Comparison of ENCODE assay signal across 10 cellular contexts in genomic region chr6:36851632-36852031, GRCh38. TPM values are rescaled to one million over a fixed set of nuclear protein-coding genes. Genes with fewer than 3 reads are reported as not detected.
A peak's percentile ranks its signal among the peaks of the same experiment; 100 is the strongest.
DNase-seq lines count a peak whose midpoint lies in the region; ATAC-seq and TF ChIP-seq lines count a peak whose summit lies in the region.
"Had no signal": no experiment of that assay in that cellular context is flagged by ENCODE, and none has a peak within 500 bp of the region (broad histone marks: within the 10 kb centered on the region; RNA-seq: fewer than 3 reads in every experiment).

No MANE protein-coding gene starts in this region.

- no peak overlapping the region for H3K4me3 ChIP-seq in fibroblast of the aortic adventitia (ENCODE audit: low read depth, low read length)
- H3K4me3 ChIP-seq in thoracic aorta: no peak overlapping the region
- H3K4me3 ChIP-seq: body of pancreas had no signal

- peaks cover 10% of the 10 kb centered on the region for H3K4me1 Mint-ChIP-seq in activated CD4-positive, alpha-beta T cell treated with anti-CD3 and anti-CD28 coated beads, Interleukin-2, amount 10 ng/mL, durations not matched to agents 24 days and 14 days

- H3K27ac Mint-ChIP-seq in activated CD4-positive, alpha-beta T cell treated with anti-CD3 and anti-CD28 coated beads, Interleukin-2, amount 10 ng/mL, durations not matched to agents 24 days and 14 days: peak overlapping the region; percentile 19

- peaks cover 47% of the 10 kb centered on the region for H3K36me3 Mint-ChIP-seq in activated CD4-positive, alpha-beta T cell treated with anti-CD3 and anti-CD28 coated beads, Interleukin-2, amount 10 ng/mL, durations not matched to agents 24 days and 14 days (ENCODE audit: low read depth)

- H3K27me3 Mint-ChIP-seq in activated CD4-positive, alpha-beta T cell treated with anti-CD3 and anti-CD28 coated beads, Interleukin-2, amount 10 ng/mL, durations not matched to agents 24 days and 14 days: no peaks in the 10 kb centered on the region

- H3K4me3 Mint-ChIP-seq in activated CD4-positive, alpha-beta T cell treated with anti-CD3 and anti-CD28 coated beads, Interleukin-2, amount 10 ng/mL, durations not matched to agents 24 days and 14 days: no peak overlapping the region

- peaks cover 2% of the 10 kb centered on the region for H3K36me3 ChIP-seq in thoracic aorta

- intact Hi-C loops in activated CD4-positive, alpha-beta T cell treated with anti-CD3 and anti-CD28 coated beads, Interleukin-2, amount 10 ng/mL, durations not matched to agents 24 days and 14 days (cut with micrococcal nuclease): loop anchor here (1.0 to 5.0 kb wide), 2 partner anchors 69 to 85 kb away; no protein-coding TSS in a partner anchor

- ATAC-seq in thoracic aorta (ENCODE audit: insufficient number of reproducible peaks, low FRiP score, low read depth): no peak

- DNase-seq in activated CD4-positive, alpha-beta T cell treated with anti-CD3 and anti-CD28 coated beads, Interleukin-2, amount 10 ng/mL, durations not matched to agents 24 days and 14 days: no peak
- DNase-seq in activated CD4-positive, alpha-beta T cell treated with anti-CD3 and anti-CD28 coated beads for 48 hours: no peak
- DNase-seq in SIG-M5 treated with dmso at 0.1 percent for 504 hours (lab: John Stamatoyannopoulos, UW; ENCODE audit: unreplicated experiment): peak; percentile 89
- DNase-seq in fibroblast of the aortic adventitia (ENCODE audit: low read depth): peak; percentile 40
- no peak for DNase-seq in thoracic aorta (ENCODE audit: low spot score)
- no peak for DNase-seq in superior temporal gyrus (ENCODE audit: extremely low spot score)
- DNase-seq in NCI-H446 treated with DMSO at 0.1 percent for 48 hours (lab: John Stamatoyannopoulos, UW): no peak
- DNase-seq in G401 (ENCODE audit: low spot score): no peak
- DNase-seq: 8988T had no signal

- no peaks in the 10 kb centered on the region for H3K27me3 ChIP-seq in thoracic aorta (replicated peaks; ENCODE audit: insufficient read depth)
- H3K27me3 ChIP-seq: body of pancreas had no signal

- TF ChIP-seq CTCF in fibroblast of the aortic adventitia (IDR thresholded peaks at IDR 0.05; ENCODE audit: insufficient read depth, low read length) (no peak), thoracic aorta (IDR thresholded peaks at IDR 0.05) (no peak)

- in situ Hi-C loops in G401 (cut with HindIII; ENCODE audit: low sequenced_read_pairs): no loop called here

- peaks cover 6 to 28% of the 10 kb centered on the region in 2 donors for H3K4me1 ChIP-seq in thoracic aorta (ENCODE audit: control insufficient read depth in 1 of 2, low read depth in 2 of 2)

- peak overlapping the region; percentile 26 to 64 for H3K27ac ChIP-seq in thoracic aorta
- H3K27ac ChIP-seq: body of pancreas had no signal

- H3K9me3 Mint-ChIP-seq in activated CD4-positive, alpha-beta T cell treated with anti-CD3 and anti-CD28 coated beads, Interleukin-2, amount 10 ng/mL, durations not matched to agents 24 days and 14 days: no peaks in the 10 kb centered on the region

- no peaks in the 10 kb centered on the region for H3K9me3 ChIP-seq in thoracic aorta
- H3K9me3 ChIP-seq: body of pancreas had no signal

RNA-seq across cellular contexts. Expression of gene CPNE5, which starts 12.4 kb away (rescaled TPM):
- total RNA-seq in activated CD4-positive, alpha-beta T cell treated with anti-CD3 and anti-CD28 coated beads, Interleukin-2, amount 10 ng/mL, durations not matched to agents 24 days and 14 days: 0.31 and 0.65 TPM in 2 replicates
- total RNA-seq in fibroblast of the aortic adventitia (ENCODE audit: low replicate concordance) (0.16 and 0.18 TPM in 2 replicates), thoracic aorta (1 to 10 TPM in 1 of 2 donors, under 1 TPM in 1; 0.85 to 1.6 TPM)
- 28.1 and 37.6 TPM in 2 replicates for total RNA-seq in G401 (2014; rRNA removed; shearing (Covaris generic))

RNA-seq across cellular contexts. Expression of gene PPIL1, which starts 23.0 kb away (rescaled TPM):
- total RNA-seq in activated CD4-positive, alpha-beta T cell treated with anti-CD3 and anti-CD28 coated beads, Interleukin-2, amount 10 ng/mL, durations not matched to agents 24 days and 14 days: 65.0 and 65.1 TPM in 2 replicates
- total RNA-seq in fibroblast of the aortic adventitia (ENCODE audit: low replicate concordance) (11.4 and 36.9 TPM in 2 replicates), thoracic aorta (10 to 100 TPM; 12.0 to 12.9 TPM)
- 62.5 and 124 TPM in 2 replicates for total RNA-seq in G401 (2014; rRNA removed; shearing (Covaris generic))

RNA-seq across cellular contexts. Expression of gene C6orf89, which starts 34.1 kb away (rescaled TPM):
- total RNA-seq in activated CD4-positive, alpha-beta T cell treated with anti-CD3 and anti-CD28 coated beads, Interleukin-2, amount 10 ng/mL, durations not matched to agents 24 days and 14 days: 25.9 and 27.4 TPM in 2 replicates
- total RNA-seq in fibroblast of the aortic adventitia (ENCODE audit: low replicate concordance) (23.8 and 58.2 TPM in 2 replicates), thoracic aorta (10 to 100 TPM; 53.6 to 60.9 TPM)
- total RNA-seq in G401 (2014; rRNA removed; shearing (Covaris generic)): 22.5 and 30.1 TPM in 2 replicates

Comparison
In these comparisons a context has a peak if more than half of its experiments do, and no peak if none do; other contexts are left out.
1. DNase-seq: peak in SIG-M5 treated with dmso at 0.1 percent for 504 hours (single experiment) and fibroblast of the aortic adventitia (single experiment); none in activated CD4-positive, alpha-beta T cell treated with anti-CD3 and anti-CD28 coated beads, Interleukin-2, amount 10 ng/mL, durations not matched to agents 24 days and 14 days (single experiment), activated CD4-positive, alpha-beta T cell treated with anti-CD3 and anti-CD28 coated beads for 48 hours (single experiment), thoracic aorta (single experiment), superior temporal gyrus (single experiment), NCI-H446 treated with DMSO at 0.1 percent for 48 hours (single experiment) and G401 (single experiment).
2. RNA of gene CPNE5, which starts 12.4 kb away (total RNA-seq): 28.1 to 37.6 TPM in G401; 0.85 to 1.6 TPM in thoracic aorta, 0.31 to 0.65 TPM in activated CD4-positive, alpha-beta T cell treated with anti-CD3 and anti-CD28 coated beads, Interleukin-2, amount 10 ng/mL, durations not matched to agents 24 days and 14 days and 0.16 to 0.18 TPM in fibroblast of the aortic adventitia; every median in the first group is over 10 times any median in the second.